In genomic region chr18:77529492-77529891, GRCh38 we compare ENCODE assay signal across 25 cellular contexts.
"Had no signal": no experiment of that assay in that cellular context is flagged by ENCODE, and none has a peak within 500 bp of the region (broad histone marks: within the 10 kb centered on the region; RNA-seq: fewer than 3 reads in every experiment).

No MANE protein-coding gene starts in this region.

- H3K4me1 ChIP-seq: SJCRH30 had no signal

- H3K27ac ChIP-seq: SJCRH30 had no signal

- H3K4me3 ChIP-seq: SJCRH30 had no signal

- H3K9me3 ChIP-seq: SJCRH30, SK-N-SH had no signal

- H3K36me3 ChIP-seq: SJCRH30, WERI-Rb-1 had no signal

- H3K27me3 ChIP-seq: SJCRH30 had no signal

- H3K9me2 ChIP-seq: SK-N-SH had no signal

- H3K4me2 ChIP-seq: SK-N-SH had no signal

- DNase-seq: activated CD4-positive, alpha-beta memory T cell treated with anti-CD3 and anti-CD28 coated beads, Interleukin-2, amount 10 ng/mL, durations not matched to agents 7 days and 5 days; activated CD4-positive, alpha-beta T cell treated with anti-CD3 and anti-CD28 coated beads for 36 hours; activated CD4-positive, alpha-beta T cell treated with anti-CD3 and anti-CD28 coated beads, Interleukin-2, amount 50 U/mL, for 1 hour; activated gamma-delta T cell; activated naive CD4-positive, alpha-beta T cell treated with anti-CD3 and anti-CD28 coated beads, Interleukin-2, amount 10 ng/mL, durations not matched to agents 7 days and 5 days; activated naive CD8-positive, alpha-beta T cell treated with anti-CD3 and anti-CD28 coated beads for 36 hours; activated T-cell treated with anti-CD3 and anti-CD28 coated beads for 4 hours; activated T-cell treated with anti-CD3 and anti-CD28 coated beads, Interleukin-2, amount 50 U/mL, for 48 hours; cerebellar nuclear complex; Kasumi-1; KBM-7; NCI-H1105 treated with DMSO at 0.1 percent for 48 hours; NCI-H146; NCI-H2029; NCI-H345; NCI-H510A; OCI-M1; RPMI8226; SJCRH30; SK-N-SH; T-helper 1 cell; WERI-Rb-1 had no signal

- H3K9ac ChIP-seq: SK-N-SH had no signal

- ATAC-seq: activated CD4-positive, alpha-beta T cell treated with anti-CD3 and anti-CD28 coated beads for 36 hours; activated T-helper 17 cell treated with anti-CD3 and anti-CD28 coated beads, Interleukin-2, amount 50 U/mL, for 72 hours; Panc1; Right ventricle myocardium inferior had no signal
